In genomic region chr11:113847580-113847979, GRCh38 we compare ENCODE assay signal across 1 cellular context.
TF ChIP-seq lines count a peak whose summit lies in the region.

No MANE protein-coding gene starts in this region.

TF ChIP-seq in WTC11, 78 proteins besides CTCF, POLR2A, EP300 and RAD21 (continued from another document):
- TF ChIP-seq ZNF425 (CRISPR knock-in tag; conservative IDR thresholded peaks at IDR 0.05) (no peak), GABPB1 (CRISPR knock-in tag; IDR thresholded peaks at IDR 0.05) (no peak), SOX15 (CRISPR knock-in tag; IDR thresholded peaks at IDR 0.05) (no peak), ZNF219 (CRISPR knock-in tag; IDR thresholded peaks at IDR 0.05; ENCODE audit: borderline replicate concordance) (no peak), E2F5 (CRISPR knock-in tag; IDR thresholded peaks at IDR 0.05) (no peak), MYBL2 (CRISPR knock-in tag; IDR thresholded peaks at IDR 0.05) (no peak)
